9 cellular contexts compared by ENCODE assay signal in genomic region chr19:8324186-8325050, GRCh38. TPM values are rescaled to one million over a fixed set of nuclear protein-coding genes. Genes with fewer than 3 reads are reported as not detected.
DNase-seq lines count a peak whose midpoint lies in the region; ATAC-seq and TF ChIP-seq lines count a peak whose summit lies in the region.
"Had no signal": no experiment of that assay in that cellular context is flagged by ENCODE, and none has a peak within 500 bp of the region (broad histone marks: within the 10 kb centered on the region; RNA-seq: fewer than 3 reads in every experiment).

No MANE protein-coding gene starts in this region.

- TF ChIP-seq POLR2A in GM19099 (IDR thresholded peaks at IDR 0.05; ENCODE audit: extremely low read depth, insufficient read length, low read depth), result peak; percentile 23

- peaks cover 6 to 27% of the 10 kb centered on the region in 2 donors for H3K36me3 Mint-ChIP-seq in CD4-positive, alpha-beta memory T cell
- H3K36me3 Mint-ChIP-seq in CD14-positive monocyte, result peaks cover 11 to 18% of the 10 kb centered on the region in 2 donors

- no peaks in the 10 kb centered on the region for H3K27me3 ChIP-seq in CD4-positive, alpha-beta memory T cell (ENCODE audit: insufficient read depth, low read length)
- H3K27me3 ChIP-seq in left ventricle myocardium inferior (ENCODE audit: low read depth) (no peaks in the 10 kb centered on the region), SJCRH30 (no peaks in the 10 kb centered on the region; the same call in 1 of the 2 replicates)

- TF ChIP-seq CTCF in RWPE1 (conservative IDR thresholded peaks at IDR 0.05; ENCODE audit: low read depth) (no peak), left ventricle myocardium inferior (IDR thresholded peaks at IDR 0.05; ENCODE audit: borderline replicate concordance) (peak; percentile 22), CD14-positive monocyte (IDR thresholded peaks at IDR 0.05) (no peak)

- H3K4me3 ChIP-seq in CD4-positive, alpha-beta memory T cell (ENCODE audit: low read length in 2 of 2), result no peak overlapping the region
- no peak overlapping the region for H3K4me3 ChIP-seq in left ventricle myocardium inferior
- no peak overlapping the region for H3K4me3 ChIP-seq in SJCRH30

- H3K36me3 ChIP-seq in CD4-positive, alpha-beta memory T cell (ENCODE audit: insufficient read depth, low read length), result peaks cover 14% of the 10 kb centered on the region
- H3K36me3 ChIP-seq in left ventricle myocardium inferior (peaks cover 28% of the 10 kb centered on the region), SJCRH30 (peaks cover 21% of the 10 kb centered on the region)

- POLR2A ChIA-PET in CD4-positive, alpha-beta memory T cell (lab: Charles Lee; ENCODE audit: partially characterized antibody), result interaction anchor here (1.0 to 1.5 kb wide), 4 partner anchors 18 to 189 kb away, joined by 3 to 6 read pairs (median 4); partner anchors contain the start of genes KANK3 and ZNF414
- POLR2A ChIA-PET in RWPE1 (lab: Yijun Ruan, JAX; ENCODE audit: low non-redundant PET), result no interaction called here

- CTCF ChIA-PET in CD4-positive, alpha-beta memory T cell (lab: Charles Lee; ENCODE audit: partially characterized antibody), result interaction anchor here (1.8 kb wide), 1 partner anchor 55 kb away, joined by 7 read pairs; no protein-coding TSS in a partner anchor
- CTCF ChIA-PET in RWPE1 (lab: Yijun Ruan, JAX), result interaction anchor here (0.9 kb wide), 1 partner anchor 59 kb away, joined by 3 read pairs; no protein-coding TSS in a partner anchor

- H3K4me1 ChIP-seq in CD4-positive, alpha-beta memory T cell (ENCODE audit: insufficient read depth, low read length), result peaks cover 36% of the 10 kb centered on the region
- H3K4me1 ChIP-seq in left ventricle myocardium inferior (peaks cover 59% of the 10 kb centered on the region), SJCRH30 (peaks cover 5% of the 10 kb centered on the region; the same call in 1 of the 2 replicates)

- no peak for DNase-seq in CD4-positive, alpha-beta memory T cell
- DNase-seq in RWPE1 (ENCODE audit: low spot score) (no peak), left ventricle myocardium inferior (no peak), GF-D8 (lab: John Stamatoyannopoulos, UW) (no peak), CD14-positive monocyte (ENCODE audit: low spot score) (no peak), SJCRH30 (no peak)
- DNase-seq: DMS79 treated with DMSO at 0.1 percent for 48 hours had no signal

- H3K27me3 Mint-ChIP-seq in CD4-positive, alpha-beta memory T cell, result no peaks in the 10 kb centered on the region
- H3K27me3 Mint-ChIP-seq in CD14-positive monocyte (ENCODE audit: low read depth in 3 of 3), result peaks cover 13 to 22% (median 20%) of the 10 kb centered on the region in 3 donors

- no peaks in the 10 kb centered on the region for H3K9me3 ChIP-seq in CD4-positive, alpha-beta memory T cell (ENCODE audit: control insufficient read depth in 1 of 2, low read length in 2 of 2)
- peaks cover 4% of the 10 kb centered on the region for H3K9me3 ChIP-seq in left ventricle myocardium inferior (replicated peaks)
- H3K9me3 ChIP-seq in SJCRH30 (replicated peaks), result no peaks in the 10 kb centered on the region

- peaks cover 9 to 39% (median 31%) of the 10 kb centered on the region in 4 donors for H3K4me1 Mint-ChIP-seq in CD4-positive, alpha-beta memory T cell
- H3K4me1 Mint-ChIP-seq in CD14-positive monocyte, result peaks cover 28% of the 10 kb centered on the region

- intact Hi-C loops in CD4-positive, alpha-beta memory T cell (cut with micrococcal nuclease), result loop anchor here (10.0 kb wide), 1 partner anchor 170 kb away; no protein-coding TSS in a partner anchor
- intact Hi-C loops in left ventricle myocardium inferior (cut with micrococcal nuclease) (no loop called here), CD14-positive monocyte (cut with micrococcal nuclease) (loop anchor here in 1 of 2 donors (5.0 kb wide), 1 partner anchor 57 kb away; no protein-coding TSS in a partner anchor)

- no peaks in the 10 kb centered on the region for H3K9me3 Mint-ChIP-seq in CD4-positive, alpha-beta memory T cell
- peaks cover 0 to 14% (median 9%) of the 10 kb centered on the region in 7 donors for H3K9me3 Mint-ChIP-seq in CD14-positive monocyte

- ATAC-seq in HG03280 (IDR thresholded peaks at IDR 0.05; ENCODE audit: unreplicated experiment), result no peak

- H3K27ac Mint-ChIP-seq in CD4-positive, alpha-beta memory T cell, result peak overlapping the region in 3 of 7 donors; percentile 42 to 66 (median 46)
- H3K27ac Mint-ChIP-seq in CD14-positive monocyte, result no peak overlapping the region

- no peak overlapping the region for H3K4me3 Mint-ChIP-seq in CD4-positive, alpha-beta memory T cell
- H3K4me3 Mint-ChIP-seq in CD14-positive monocyte, result no peak overlapping the region

- H3K27ac ChIP-seq in CD4-positive, alpha-beta memory T cell (ENCODE audit: low read depth, low read length), result peak overlapping the region; percentile 13
- H3K27ac ChIP-seq in RWPE1 (peak overlapping the region; percentile 62), left ventricle myocardium inferior (replicated peaks) (peak overlapping the region; percentile 50), SJCRH30 (no peak overlapping the region)

RNA-seq across cellular contexts. Expression of gene RPS28, which starts 3.1 kb away (rescaled TPM):
- total RNA-seq in CD4-positive, alpha-beta memory T cell, result 1,000 to 10,000 TPM; 2,963 to 3,045 TPM
- 1,000 to 10,000 TPM; 1,408 to 2,916 TPM for polyA plus RNA-seq in CD4-positive, alpha-beta memory T cell
- 967 TPM for total RNA-seq in left ventricle myocardium inferior
- 1,000 to 10,000 TPM in 1 of 2 donors, 100 to 1,000 TPM in 1; 984 to 1,104 TPM for polyA plus RNA-seq in CD14-positive monocyte
- total RNA-seq in SJCRH30 (2014; rRNA removed; shearing (Covaris generic)), result 651 and 901 TPM in 2 replicates

RNA-seq across cellular contexts. Expression of gene NDUFA7, which starts 3.2 kb away (rescaled TPM):
- total RNA-seq in CD4-positive, alpha-beta memory T cell, result 10 to 100 TPM; 30.4 to 31.0 TPM
- polyA plus RNA-seq in CD4-positive, alpha-beta memory T cell, result 100 to 1,000 TPM; 109 to 115 TPM
- 134 TPM for total RNA-seq in left ventricle myocardium inferior
- polyA plus RNA-seq in CD14-positive monocyte, result 100 to 1,000 TPM; 133 to 153 TPM
- 25.6 and 40.7 TPM in 2 replicates for total RNA-seq in SJCRH30 (2014; rRNA removed; shearing (Covaris generic))

RNA-seq across cellular contexts. Expression of gene CD320, which starts 16.3 kb away (rescaled TPM):
- 10 to 100 TPM; 29.6 to 29.7 TPM for total RNA-seq in CD4-positive, alpha-beta memory T cell
- polyA plus RNA-seq in CD4-positive, alpha-beta memory T cell, result 10 to 100 TPM; 50.3 to 53.5 TPM
- 31.8 TPM for total RNA-seq in left ventricle myocardium inferior
- 1 to 10 TPM in 1 of 2 donors, under 1 TPM in 1; 0.72 to 1.0 TPM for polyA plus RNA-seq in CD14-positive monocyte
- 44.2 and 49.4 TPM in 2 replicates for total RNA-seq in SJCRH30 (2014; rRNA removed; shearing (Covaris generic))

RNA-seq across cellular contexts. Expression of gene KANK3, which starts 18.6 kb away (rescaled TPM):
- 1 to 10 TPM; 5.0 to 6.3 TPM for total RNA-seq in CD4-positive, alpha-beta memory T cell
- polyA plus RNA-seq in CD4-positive, alpha-beta memory T cell, result 1 to 10 TPM; 1.1 to 1.9 TPM
- 19.9 TPM for total RNA-seq in left ventricle myocardium inferior
- not detected for polyA plus RNA-seq in CD14-positive monocyte
- total RNA-seq in SJCRH30 (2014; rRNA removed; shearing (Covaris generic)), result 0.04 TPM in 1 of 2 replicates, not detected in the other

RNA-seq across cellular contexts. Expression of gene ANGPTL4, which starts 39.5 kb away (rescaled TPM):
- total RNA-seq in CD4-positive, alpha-beta memory T cell, result not detected
- polyA plus RNA-seq in CD4-positive, alpha-beta memory T cell, result not detected
- total RNA-seq in left ventricle myocardium inferior, result 8.4 TPM
- polyA plus RNA-seq in CD14-positive monocyte, result not detected
- total RNA-seq in SJCRH30 (2014; rRNA removed; shearing (Covaris generic)), result 0.10 and 0.59 TPM in 2 replicates
